8 cellular contexts compared by ENCODE assay signal in genomic region chr10:103192089-103192450, GRCh38. TPM values are rescaled to one million over a fixed set of nuclear protein-coding genes. Genes with fewer than 3 reads are reported as not detected.
DNase-seq lines count a peak whose midpoint lies in the region; ATAC-seq, FAIRE-seq and TF ChIP-seq lines count a peak whose summit lies in the region.

No MANE protein-coding gene starts in this region.

- no peaks in the 10 kb centered on the region for H3K9me3 Mint-ChIP-seq in type B pancreatic cell

- no peaks in the 10 kb centered on the region for H3K36me3 ChIP-seq in bronchial epithelial cell (ENCODE audit: control insufficient read depth, insufficient read depth, low read length)

- no peaks in the 10 kb centered on the region for H3K27me3 Mint-ChIP-seq in type B pancreatic cell

- TF ChIP-seq CTCF in bronchial epithelial cell (IDR thresholded peaks at IDR 0.05; ENCODE audit: insufficient read depth, low read length, severe bottlenecking): no peak
- no peak for TF ChIP-seq CTCF in type B pancreatic cell (conservative IDR thresholded peaks at IDR 0.05)

- peak; percentile 2 for ATAC-seq in GM18498 (IDR thresholded peaks at IDR 0.05; ENCODE audit: unreplicated experiment)
- ATAC-seq in esophagus mucosa: no peak

- DNase-seq in M059J (ENCODE audit: low read depth): peak; percentile 21
- peak; percentile 11 for DNase-seq in bronchial epithelial cell (ENCODE audit: low read depth)
- DNase-seq in medulla oblongata (ENCODE audit: extremely low spot score): peak; percentile 37
- no peak for DNase-seq in type B pancreatic cell (ENCODE audit: extremely low spot score, unreplicated experiment)
- DNase-seq in LoVo (ENCODE audit: low spot score): no peak
- DNase-seq in NOMO-1 treated with dmso at 0.1 percent for 144 hours (lab: John Stamatoyannopoulos, UW; ENCODE audit: unreplicated experiment): no peak

- H3K27me3 ChIP-seq in bronchial epithelial cell (ENCODE audit: control insufficient read depth, insufficient read depth, low read length): no peaks in the 10 kb centered on the region

- H3K36me3 Mint-ChIP-seq in type B pancreatic cell: peaks cover 12% of the 10 kb centered on the region

- peak overlapping the region; percentile 98 for H3K27ac Mint-ChIP-seq in type B pancreatic cell

- no peak for FAIRE-seq in bronchial epithelial cell (lab: Jason Lieb, UNC)

- H3K4me3 ChIP-seq in bronchial epithelial cell (ENCODE audit: low read depth, low read length): peak overlapping the region; percentile 78

- peak overlapping the region; percentile 99 for H3K4me3 Mint-ChIP-seq in type B pancreatic cell

- H3K4me1 Mint-ChIP-seq in type B pancreatic cell (ENCODE audit: unreplicated experiment): peaks cover 36% of the 10 kb centered on the region

RNA-seq across cellular contexts. Expression of gene NT5C2, which starts 1.0 kb away (rescaled TPM):
- total RNA-seq in M059J (2014; rRNA removed; shearing (Covaris generic)): 43.8 and 71.4 TPM in 2 replicates
- total RNA-seq in bronchial epithelial cell (105 and 127 TPM in 2 replicates), type B pancreatic cell (ENCODE audit: low replicate concordance) (96.5 and 122 TPM in 2 replicates), esophagus mucosa (87.4 TPM)

RNA-seq across cellular contexts. Expression of gene RPEL1, which starts 53.6 kb away (rescaled TPM):
- total RNA-seq in M059J (2014; rRNA removed; shearing (Covaris generic)): 0.12 TPM in 1 of 2 replicates, not detected in the other
- total RNA-seq in bronchial epithelial cell (under 0.01 and 0.13 TPM in 2 replicates), type B pancreatic cell (ENCODE audit: low replicate concordance) (not detected in 2 replicates), esophagus mucosa (not detected)

Comparison
In these comparisons a context has a peak if more than half of its experiments do, and no peak if none do; other contexts are left out.
1. DNase-seq: peak in M059J (single experiment), bronchial epithelial cell (single experiment) and medulla oblongata (single experiment); none in type B pancreatic cell (single experiment), LoVo (single experiment) and NOMO-1 treated with dmso at 0.1 percent for 144 hours (single experiment).